In genomic region chr17:2974347-2974746, GRCh38 we compare ENCODE assay signal across 22 cellular contexts.
"Had no signal": no experiment of that assay in that cellular context is flagged by ENCODE, and none has a peak within 500 bp of the region (broad histone marks: within the 10 kb centered on the region; RNA-seq: fewer than 3 reads in every experiment).

No MANE protein-coding gene starts in this region.

- DNase-seq: IMR-90, Karpas-422, KG1, MG63, NCI-H1092, NCI-H1105 treated with DMSO at 0.1 percent for 48 hours, NCI-H1417 treated with DMSO at 0.1 percent for 48 hours, NCI-H146, NCI-H1694 treated with DMSO at 0.1 percent for 48 hours, NCI-H1930, NCI-H2081 treated with DMSO at 0.1 percent for 48 hours, NCI-H2171, NCI-H226, NCI-H446, NCI-H510A, NCI-H524 treated with DMSO at 0.1 percent for 48 hours, NCI-H69, NCI-H774, RPMI8226, SHP77, SK-N-SH had no signal

- H3K36me3 ChIP-seq: MG63 had no signal

- ATAC-seq: HepG2 had no signal

- H3K9me3 ChIP-seq: MG63 had no signal

- H3K4me3 ChIP-seq: MG63 had no signal

- H3K27me3 ChIP-seq: MG63 had no signal
